In genomic region chr13:33110386-33110712, GRCh38 we compare ENCODE assay signal across 15 cellular contexts.
DNase-seq lines count a peak whose midpoint lies in the region; ATAC-seq, FAIRE-seq and TF ChIP-seq lines count a peak whose summit lies in the region.
"Had no signal": no experiment of that assay in that cellular context is flagged by ENCODE, and none has a peak within 500 bp of the region (broad histone marks: within the 10 kb centered on the region; RNA-seq: fewer than 3 reads in every experiment).

No MANE protein-coding gene starts in this region.

- H3K27ac Mint-ChIP-seq in astrocyte (ENCODE audit: unreplicated experiment): no peak overlapping the region
- peak overlapping the region; percentile 73 for H3K27ac Mint-ChIP-seq in stimulated activated memory B cell treated with anti-CD40 and anti-IgM and Interleukin-4, amounts not matched to agents 10 μg/mL and 1 μg/mL and 100 μg/mL, for 72 hours

- FAIRE-seq in astrocyte (lab: Jason Lieb, UNC): no peak

- H3K4me3 ChIP-seq in GM12864 (ENCODE audit: low read depth, low read length) (peak overlapping the region; percentile 24), astrocyte (ENCODE audit: insufficient read depth, low read depth, low read length) (no peak overlapping the region), right cardiac atrium (ENCODE audit: low read length) (no peak overlapping the region)
- H3K4me3 ChIP-seq: SK-N-MC had no signal

- H3K27me3 Mint-ChIP-seq in astrocyte (ENCODE audit: low read depth, unreplicated experiment): no peaks in the 10 kb centered on the region
- peaks cover 63% of the 10 kb centered on the region for H3K27me3 Mint-ChIP-seq in stimulated activated memory B cell treated with anti-CD40 and anti-IgM and Interleukin-4, amounts not matched to agents 10 μg/mL and 1 μg/mL and 100 μg/mL, for 72 hours

- H3K27ac ChIP-seq in astrocyte (ENCODE audit: low read depth, low read length) (peak overlapping the region; percentile 74), right cardiac atrium (ENCODE audit: low read length) (peak overlapping the region; percentile 60)
- H3K27ac ChIP-seq: SK-N-MC had no signal

- peak in 1 of 2 donors; percentile 12 for ATAC-seq in right cardiac atrium
- no peak for ATAC-seq in stimulated activated memory B cell treated with anti-CD40 and anti-IgM and Interleukin-4, amounts not matched to agents 10 μg/mL and 1 μg/mL and 100 μg/mL, for 72 hours
- no peak for ATAC-seq in GM18873 (IDR thresholded peaks at IDR 0.05; ENCODE audit: low FRiP score, unreplicated experiment)

- peak overlapping the region; percentile 6 for H3K4me2 ChIP-seq in astrocyte (ENCODE audit: low read length)

- intact Hi-C loops in right cardiac atrium (cut with DNase I): loop anchor here in 1 of 4 donors (5.0 to 10.0 kb wide), 2 partner anchors 376 to 432 kb away; no protein-coding TSS in a partner anchor

- no peaks in the 10 kb centered on the region for H3K79me2 ChIP-seq in astrocyte (ENCODE audit: insufficient read depth, low read length)

- H3K36me3 ChIP-seq in astrocyte (ENCODE audit: insufficient read depth, low read length): peaks cover 73% of the 10 kb centered on the region

- H3K4me3 Mint-ChIP-seq in astrocyte (ENCODE audit: unreplicated experiment): no peak overlapping the region
- peak overlapping the region; percentile 54 for H3K4me3 Mint-ChIP-seq in stimulated activated memory B cell treated with anti-CD40 and anti-IgM and Interleukin-4, amounts not matched to agents 10 μg/mL and 1 μg/mL and 100 μg/mL, for 72 hours

- no peaks in the 10 kb centered on the region for H3K9me3 ChIP-seq in astrocyte (ENCODE audit: insufficient read depth, low read depth, low read length)
- H3K9me3 ChIP-seq in right cardiac atrium (ENCODE audit: control insufficient read depth, low read length): no peaks in the 10 kb centered on the region

- H3K4me1 Mint-ChIP-seq in astrocyte (ENCODE audit: low read depth, unreplicated experiment): peaks cover 4% of the 10 kb centered on the region
- peaks cover 47% of the 10 kb centered on the region for H3K4me1 Mint-ChIP-seq in stimulated activated memory B cell treated with anti-CD40 and anti-IgM and Interleukin-4, amounts not matched to agents 10 μg/mL and 1 μg/mL and 100 μg/mL, for 72 hours

- no peak for DNase-seq in GM12864 (ENCODE audit: low read depth)
- DNase-seq in astrocyte (ENCODE audit: low read depth): no peak
- peak in 1 of 3 donors; percentile 54 for DNase-seq in right cardiac atrium
- DNase-seq in stimulated activated CD4-positive, alpha-beta T cell treated with anti-CD3 and anti-CD28 coated beads, Interleukin-15, amount 100 ng/mL, for 24 hours: no peak
- no peak for DNase-seq in dedifferentiated amniotic fluid mesenchymal stem cell (ENCODE audit: extremely low spot score)
- no peak for DNase-seq in NCI-H526 treated with DMSO at 0.1 percent for 48 hours (lab: John Stamatoyannopoulos, UW)
- DNase-seq: activated CD4-positive, CD25-positive, alpha-beta regulatory T cell treated with anti-CD3 and anti-CD28 coated beads, Interleukin-2, amount 50 U/mL, for 72 hours; activated T-cell treated with anti-CD3 and anti-CD28 coated beads, Interleukin-2, amount 50 U/mL, for 1 hour; AML-193; DMS79 treated with DMSO at 0.1 percent for 48 hours; HCEC 1CT; NCI-H1436 treated with DMSO at 0.1 percent for 48 hours had no signal

- H4K20me1 ChIP-seq in astrocyte (ENCODE audit: insufficient read depth, low read length): no peaks in the 10 kb centered on the region

- peak overlapping the region; percentile 45 for H3K9ac ChIP-seq in astrocyte (ENCODE audit: low read length)

- H3K4me1 ChIP-seq in astrocyte (ENCODE audit: insufficient read depth, low read length) (peaks cover 20% of the 10 kb centered on the region), right cardiac atrium (ENCODE audit: control insufficient read depth, insufficient read depth, low read length) (peaks cover 17% of the 10 kb centered on the region)

- no peaks in the 10 kb centered on the region for H3K9me3 Mint-ChIP-seq in astrocyte (ENCODE audit: unreplicated experiment)
- H3K9me3 Mint-ChIP-seq in stimulated activated memory B cell treated with anti-CD40 and anti-IgM and Interleukin-4, amounts not matched to agents 10 μg/mL and 1 μg/mL and 100 μg/mL, for 72 hours: no peaks in the 10 kb centered on the region

- H3K27me3 ChIP-seq in astrocyte (ENCODE audit: insufficient read depth, low read length) (no peaks in the 10 kb centered on the region), right cardiac atrium (ENCODE audit: control insufficient read depth, insufficient read depth) (no peaks in the 10 kb centered on the region)

- H2AFZ ChIP-seq in astrocyte (ENCODE audit: low read depth, low read length): no peak overlapping the region

- peaks cover 42% of the 10 kb centered on the region for H3K36me3 Mint-ChIP-seq in astrocyte (ENCODE audit: low read depth, unreplicated experiment)
- H3K36me3 Mint-ChIP-seq in stimulated activated memory B cell treated with anti-CD40 and anti-IgM and Interleukin-4, amounts not matched to agents 10 μg/mL and 1 μg/mL and 100 μg/mL, for 72 hours: no peaks in the 10 kb centered on the region

- TF ChIP-seq CTCF in GM12864 (IDR thresholded peaks at IDR 0.05; ENCODE audit: low read depth, low read length, missing control alignments) (no peak), astrocyte (IDR thresholded peaks at IDR 0.05; ENCODE audit: insufficient read depth, low read depth, low read length) (no peak)

- WGBS in right cardiac atrium: 67% methylated on average over 5 of the region's 5 CpGs
